22 cellular contexts compared by ENCODE assay signal in genomic region chr17:75237100-75238014, GRCh38. TPM values are rescaled to one million over a fixed set of nuclear protein-coding genes. Genes with fewer than 3 reads are reported as not detected.
DNase-seq lines count a peak whose midpoint lies in the region; ATAC-seq and TF ChIP-seq lines count a peak whose summit lies in the region.
"Had no signal": no experiment of that assay in that cellular context is flagged by ENCODE, and none has a peak within 500 bp of the region (broad histone marks: within the 10 kb centered on the region; RNA-seq: fewer than 3 reads in every experiment).

No MANE protein-coding gene starts in this region.

- no peaks in the 10 kb centered on the region for H3K27me3 ChIP-seq in HCT116 (ENCODE audit: insufficient read depth, low read length)
- H3K27me3 ChIP-seq: brain microvascular endothelial cell, dorsolateral prefrontal cortex, ovary, testis had no signal

- H3K36me3 ChIP-seq in HCT116 (ENCODE audit: control insufficient read depth in 1 of 2, insufficient read depth in 2 of 2, low read length in 2 of 2), result peaks cover 71 to 79% of the 10 kb centered on the region in 2 experiments
- H3K36me3 ChIP-seq: ovary had no signal

- H3K27ac ChIP-seq in HCT116 (ENCODE audit: low read depth, low read length), result no peak overlapping the region
- H3K27ac ChIP-seq: brain microvascular endothelial cell, ovary, skin epidermis, testis had no signal

- TF ChIP-seq POLR2A in HCT116 (IDR thresholded peaks at IDR 0.05; ENCODE audit: borderline replicate concordance, extremely low read depth, insufficient read depth, insufficient read length), result no peak

- no peaks in the 10 kb centered on the region for H3K9me3 ChIP-seq in HCT116 (ENCODE audit: control insufficient read depth in 1 of 2, insufficient read depth in 1 of 2, low read depth in 1 of 2, low read length in 2 of 2)
- H3K9me3 ChIP-seq: ovary, testis had no signal

- no peak overlapping the region for H2AFZ ChIP-seq in HCT116 (ENCODE audit: low read depth, low read length, poor library complexity, severe bottlenecking)

- DNase-seq in NCI-H2171 treated with DMSO at 0.1 percent for 48 hours (lab: John Stamatoyannopoulos, UW) (peak; percentile 4), NCI-H2171 (lab: John Stamatoyannopoulos, UW) (no peak), HCT116 (ENCODE audit: low read depth, low spot score) (no peak), cerebellum (ENCODE audit: low spot score) (peak; percentile 87), neural crest cell (ENCODE audit: low read depth, low spot score) (no peak), inferior parietal cortex (ENCODE audit: extremely low spot score) (no peak), COR-L47 (lab: John Stamatoyannopoulos, UW) (no peak)
- DNase-seq in activated CD4-positive, alpha-beta T cell treated with anti-CD3 and anti-CD28 coated beads for 4 hours, result no peak
- DNase-seq: activated CD4-positive, alpha-beta T cell treated with anti-CD3 and anti-CD28 coated beads for 36 hours; activated T-cell treated with anti-CD3 and anti-CD28 coated beads for 4 hours; brain microvascular endothelial cell; GOT3; NCI-H1436 treated with DMSO at 0.1 percent for 48 hours; NCI-H82; ovary; stimulated activated CD4-positive, alpha-beta T cell treated with anti-CD3 and anti-CD28 coated beads, Interleukin-4, amount 100 ng/mL, for 1 hour; testis had no signal

- RAD21 ChIA-PET in HCT116 (lab: Charles Lee; ENCODE audit: low non-redundant PET in 1 of 2, low total read pairs in 2 of 2, uncharacterized antibody in 2 of 2, unreplicated experiment in 2 of 2), result interaction anchor here in 1 of 2 experiments (0.6 kb wide), 1 partner anchor 8 kb away, joined by 3 read pairs; no protein-coding TSS in a partner anchor

- peaks cover 0 to 11% of the 10 kb centered on the region in 2 experiments; a peak in 1 of 4 replicates for H3K4me1 ChIP-seq in HCT116 (ENCODE audit: control insufficient read depth in 1 of 2, insufficient read depth in 2 of 2, low read length in 2 of 2)

- no peaks in the 10 kb centered on the region for H3K79me2 ChIP-seq in HCT116 (ENCODE audit: insufficient read depth, low read length)

- peak overlapping the region; percentile 88 for H3K27ac Mint-ChIP-seq in neural crest cell (ENCODE audit: unreplicated experiment)
- H3K27ac Mint-ChIP-seq: activated CD4-positive, alpha-beta T cell treated with anti-CD3 and anti-CD28 coated beads for 36 hours had no signal

- H3K36me3 Mint-ChIP-seq in neural crest cell (ENCODE audit: low read depth), result peaks cover 14% of the 10 kb centered on the region

- H3K27me3 Mint-ChIP-seq in neural crest cell (ENCODE audit: low read depth), result no peaks in the 10 kb centered on the region
- H3K27me3 Mint-ChIP-seq: activated CD4-positive, alpha-beta T cell treated with anti-CD3 and anti-CD28 coated beads for 36 hours; activated naive CD8-positive, alpha-beta T cell had no signal

- intact Hi-C loops in HCT116 (cut with micrococcal nuclease), result loop anchor here (1.0 kb wide), 2 partner anchors 123 to 276 kb away; no protein-coding TSS in a partner anchor

- TF ChIP-seq CTCF in HCT116 (IDR thresholded peaks at IDR 0.05 in 2 of 3, conservative IDR thresholded peaks at IDR 0.05 in 1 of 3; ENCODE audit: borderline replicate concordance in 1 of 3, insufficient read depth in 1 of 3, low read depth in 2 of 3, low read length in 2 of 3), result no peak
- no peak for TF ChIP-seq CTCF in neural crest cell (conservative IDR thresholded peaks at IDR 0.05)

- BruUV-seq in HCT116 (replicated peaks; lab: Mats Ljungman, UMichigan), result TSS peak; percentile 13

- H4K20me1 ChIP-seq in HCT116 (ENCODE audit: insufficient read depth), result peaks cover 6% of the 10 kb centered on the region; the same call in 1 of the 2 replicates

- POLR2A ChIA-PET in HCT116 (lab: Charles Lee), result no interaction called here

- TF ChIP-seq RAD21 in HCT116 (IDR thresholded peaks at IDR 0.05; ENCODE audit: low read depth), result no peak

- no peak overlapping the region for H3K4me2 ChIP-seq in HCT116 (ENCODE audit: low read length)

- no peak overlapping the region for H3K9ac ChIP-seq in HCT116 (ENCODE audit: low read length)

- H3K4me3 Mint-ChIP-seq in neural crest cell, result no peak overlapping the region
- H3K4me3 Mint-ChIP-seq: activated CD4-positive, alpha-beta T cell treated with anti-CD3 and anti-CD28 coated beads for 36 hours; activated naive CD8-positive, alpha-beta T cell; CD14-positive monocyte had no signal

- no peaks in the 10 kb centered on the region for H3K9me2 ChIP-seq in HCT116 (ENCODE audit: insufficient read depth)

- no peaks in the 10 kb centered on the region for H3K9me3 Mint-ChIP-seq in neural crest cell
- H3K9me3 Mint-ChIP-seq: CD14-positive monocyte had no signal

- no peak overlapping the region for H3K4me3 ChIP-seq in HCT116 (replicated peaks in 1 of 2; ENCODE audit: low read depth in 1 of 2, low read length in 2 of 2)
- H3K4me3 ChIP-seq: dorsolateral prefrontal cortex, lung, ovary, skin epidermis, testis had no signal

- no peaks in the 10 kb centered on the region for H3K4me1 Mint-ChIP-seq in neural crest cell

- CTCF ChIA-PET in HCT116 (lab: Charles Lee), result interaction anchor here (1.0 to 2.4 kb wide), 4 partner anchors 14 to 276 kb away, joined by 3 to 13 read pairs (median 4); no protein-coding TSS in a partner anchor

- no peak for ATAC-seq in HCT116
- ATAC-seq: activated CD4-positive, alpha-beta T cell treated with anti-CD3 and anti-CD28 coated beads for 36 hours had no signal

TF ChIP-seq in HCT116, 20 proteins besides CTCF, POLR2A, EP300 and RAD21:
- peak; percentile 27; the same call in 1 of the 2 replicates for TF ChIP-seq POLR2AphosphoS5 (IDR thresholded peaks at IDR 0.05; ENCODE audit: low read depth, low read length)
- TF ChIP-seq CBX3 (IDR thresholded peaks at IDR 0.05; ENCODE audit: low read depth), result no peak

RNA-seq across cellular contexts. Expression of gene GGA3, which starts 24.0 kb away (rescaled TPM):
- total RNA-seq in HCT116 (2021; ENCODE audit: unreplicated experiment), result 58.3 TPM
- polyA plus RNA-seq in HCT116 (2012), result 44.4 and 49.7 TPM in 2 replicates
- total RNA-seq in cerebellum, result 15.4 TPM
- 57.2 and 59.0 TPM in 2 replicates for total RNA-seq in neural crest cell

RNA-seq across cellular contexts. Expression of gene MRPS7, which starts 24.3 kb away (rescaled TPM):
- total RNA-seq in HCT116 (2021; ENCODE audit: unreplicated experiment) (104 TPM), cerebellum (21.8 TPM), neural crest cell (84.7 and 86.4 TPM in 2 replicates)
- 65.0 and 86.9 TPM in 2 replicates for polyA plus RNA-seq in HCT116 (2012)

RNA-seq across cellular contexts. Expression of gene NUP85, which starts 31.9 kb away (rescaled TPM):
- 164 TPM for total RNA-seq in HCT116 (2021; ENCODE audit: unreplicated experiment)
- polyA plus RNA-seq in HCT116 (2012), result 97.9 and 108 TPM in 2 replicates
- total RNA-seq in cerebellum, result 30.9 TPM
- total RNA-seq in neural crest cell, result 122 and 126 TPM in 2 replicates

RNA-seq across cellular contexts. Expression of gene MIF4GD, which starts 33.7 kb away (rescaled TPM):
- total RNA-seq in HCT116 (2021; ENCODE audit: unreplicated experiment) (35.2 TPM), cerebellum (7.0 TPM), neural crest cell (13.8 and 15.9 TPM in 2 replicates)
- polyA plus RNA-seq in HCT116 (2012), result 50.2 and 52.7 TPM in 2 replicates

RNA-seq across cellular contexts. Expression of gene SLC25A19, which starts 51.9 kb away (rescaled TPM):
- total RNA-seq in HCT116 (2021; ENCODE audit: unreplicated experiment), result 38.7 TPM
- polyA plus RNA-seq in HCT116 (2012), result 31.1 and 33.4 TPM in 2 replicates
- 5.6 TPM for total RNA-seq in cerebellum
- total RNA-seq in neural crest cell, result 15.7 and 18.6 TPM in 2 replicates

Comparison
In these comparisons a context has a peak if more than half of its experiments do, and no peak if none do; other contexts are left out.
1. DNase-seq: peak in NCI-H2171 treated with DMSO at 0.1 percent for 48 hours (single experiment) and cerebellum (single experiment); none in NCI-H2171 (single experiment), HCT116 (single experiment), neural crest cell (single experiment), inferior parietal cortex (single experiment), COR-L47 (single experiment) and activated CD4-positive, alpha-beta T cell treated with anti-CD3 and anti-CD28 coated beads for 4 hours (0 of 2).